ENCODE assay signal across 1 cellular context in the genomic region with DNA sequence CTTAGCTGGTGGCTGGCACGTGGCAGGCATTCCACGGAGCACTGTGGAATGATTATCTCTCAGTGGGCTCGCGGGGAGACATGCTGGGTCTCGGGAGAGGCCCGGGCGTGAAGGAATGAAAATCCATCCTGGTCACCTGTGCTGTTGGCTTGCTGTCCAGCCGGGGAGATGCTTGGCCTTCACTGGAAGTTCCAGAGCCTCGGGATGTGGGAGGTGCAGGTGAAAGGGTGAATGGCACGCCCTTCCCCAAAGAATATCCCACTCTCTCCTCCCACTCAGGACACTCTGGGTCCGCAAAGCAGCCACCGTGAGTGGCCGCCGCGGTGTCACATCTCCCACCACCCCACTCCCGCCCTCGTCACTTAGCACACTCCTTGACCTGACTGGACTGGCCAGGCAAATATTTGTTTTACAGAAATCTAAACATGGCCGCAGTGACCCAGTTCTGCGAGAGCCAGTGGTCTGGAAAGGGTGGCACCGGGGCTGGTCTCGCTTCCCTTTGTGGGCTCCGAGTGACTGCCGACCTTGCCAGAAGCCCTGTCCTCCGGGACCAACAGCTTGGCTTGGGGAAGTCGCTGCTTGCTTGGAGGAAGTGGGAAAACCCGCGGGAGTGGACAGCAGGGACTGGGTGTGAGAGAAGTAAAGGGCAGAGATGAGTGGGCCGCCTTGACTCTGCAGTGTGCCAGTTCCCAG.
TF ChIP-seq lines count a peak whose summit lies in the region.

No MANE protein-coding gene starts in this region.

TF ChIP-seq in HepG2, 621 proteins besides CTCF, POLR2A, EP300 and RAD21 (continued from another document and continues in another):
- TF ChIP-seq, protein P1, sequence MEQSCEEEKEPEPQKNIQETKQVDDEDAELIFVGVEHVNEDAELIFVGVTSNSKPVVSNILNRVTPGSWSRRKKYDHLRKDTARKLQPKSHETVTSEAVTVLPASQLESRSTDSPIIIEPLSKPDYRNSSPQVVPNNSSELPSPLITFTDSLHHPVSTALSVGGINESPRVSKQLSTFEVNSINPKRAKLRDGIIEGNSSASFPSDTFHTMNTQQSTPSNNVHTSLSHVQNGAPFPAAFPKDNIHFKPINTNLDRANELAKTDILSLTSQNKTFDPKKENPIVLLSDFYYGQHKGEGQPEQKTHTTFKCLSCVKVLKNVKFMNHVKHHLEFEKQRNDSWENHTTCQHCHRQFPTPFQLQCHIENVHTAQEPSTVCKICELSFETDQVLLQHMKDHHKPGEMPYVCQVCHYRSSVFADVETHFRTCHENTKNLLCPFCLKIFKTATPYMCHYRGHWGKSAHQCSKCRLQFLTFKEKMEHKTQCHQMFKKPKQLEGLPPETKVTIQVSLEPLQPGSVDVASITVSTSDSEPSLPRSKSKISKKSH (CRISPR knock-in tag; IDR thresholded peaks at IDR 0.05; ENCODE audit: borderline replicate concordance): peak; percentile 55; the same call in 1 of the 2 replicates
- TF ChIP-seq ZNF337 (CRISPR knock-in tag; IDR thresholded peaks at IDR 0.05; ENCODE audit: borderline replicate concordance, low read depth): no peak
- TF ChIP-seq REL (CRISPR knock-in tag; conservative IDR thresholded peaks at IDR 0.05): no peak
- TF ChIP-seq NBN (conservative IDR thresholded peaks at IDR 0.05): no peak
- no peak for TF ChIP-seq ZNF136 (CRISPR knock-in tag; IDR thresholded peaks at IDR 0.05; ENCODE audit: low read depth)
- peak; percentile 58; the same call in 1 of the 2 replicates for TF ChIP-seq RFXAP (CRISPR knock-in tag; IDR thresholded peaks at IDR 0.05; ENCODE audit: borderline replicate concordance)
- no peak for TF ChIP-seq TMF1 (CRISPR knock-in tag; IDR thresholded peaks at IDR 0.05; ENCODE audit: low read depth)
- TF ChIP-seq, protein P2, sequence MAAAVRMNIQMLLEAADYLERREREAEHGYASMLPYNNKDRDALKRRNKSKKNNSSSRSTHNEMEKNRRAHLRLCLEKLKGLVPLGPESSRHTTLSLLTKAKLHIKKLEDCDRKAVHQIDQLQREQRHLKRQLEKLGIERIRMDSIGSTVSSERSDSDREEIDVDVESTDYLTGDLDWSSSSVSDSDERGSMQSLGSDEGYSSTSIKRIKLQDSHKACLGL (CRISPR knock-in tag; IDR thresholded peaks at IDR 0.05): no peak
- TF ChIP-seq ZSCAN20 (CRISPR knock-in tag; IDR thresholded peaks at IDR 0.05; ENCODE audit: borderline replicate concordance): no peak
- no peak for TF ChIP-seq PAWR (CRISPR knock-in tag; IDR thresholded peaks at IDR 0.05; ENCODE audit: borderline replicate concordance)
- TF ChIP-seq CREM (IDR thresholded peaks at IDR 0.05): peak; percentile 75; the same call in 1 of the 2 replicates
- TF ChIP-seq CREM (CRISPR knock-in tag; IDR thresholded peaks at IDR 0.05): no peak
- TF ChIP-seq, protein P3, sequence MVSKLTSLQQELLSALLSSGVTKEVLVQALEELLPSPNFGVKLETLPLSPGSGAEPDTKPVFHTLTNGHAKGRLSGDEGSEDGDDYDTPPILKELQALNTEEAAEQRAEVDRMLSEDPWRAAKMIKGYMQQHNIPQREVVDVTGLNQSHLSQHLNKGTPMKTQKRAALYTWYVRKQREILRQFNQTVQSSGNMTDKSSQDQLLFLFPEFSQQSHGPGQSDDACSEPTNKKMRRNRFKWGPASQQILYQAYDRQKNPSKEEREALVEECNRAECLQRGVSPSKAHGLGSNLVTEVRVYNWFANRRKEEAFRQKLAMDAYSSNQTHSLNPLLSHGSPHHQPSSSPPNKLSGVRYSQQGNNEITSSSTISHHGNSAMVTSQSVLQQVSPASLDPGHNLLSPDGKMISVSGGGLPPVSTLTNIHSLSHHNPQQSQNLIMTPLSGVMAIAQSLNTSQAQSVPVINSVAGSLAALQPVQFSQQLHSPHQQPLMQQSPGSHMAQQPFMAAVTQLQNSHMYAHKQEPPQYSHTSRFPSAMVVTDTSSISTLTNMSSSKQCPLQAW (CRISPR knock-in tag; IDR thresholded peaks at IDR 0.05): peak; percentile 62; the same call in 1 of the 2 replicates
- TF ChIP-seq TSC22D2 (CRISPR knock-in tag; IDR thresholded peaks at IDR 0.05; ENCODE audit: borderline replicate concordance): no peak
- no peak for TF ChIP-seq ZZZ3 (CRISPR knock-in tag; IDR thresholded peaks at IDR 0.05; ENCODE audit: borderline replicate concordance)
- TF ChIP-seq ZSCAN9 (CRISPR knock-in tag; IDR thresholded peaks at IDR 0.05; ENCODE audit: borderline replicate concordance): peak; percentile 59; the same call in 1 of the 2 replicates
- no peak for TF ChIP-seq ZNF274 (CRISPR knock-in tag; IDR thresholded peaks at IDR 0.05)
- no peak for TF ChIP-seq SOX6 (IDR thresholded peaks at IDR 0.05)
- peak; percentile 60 for TF ChIP-seq SOX6 (CRISPR knock-in tag; IDR thresholded peaks at IDR 0.05)
- TF ChIP-seq, protein P4, sequence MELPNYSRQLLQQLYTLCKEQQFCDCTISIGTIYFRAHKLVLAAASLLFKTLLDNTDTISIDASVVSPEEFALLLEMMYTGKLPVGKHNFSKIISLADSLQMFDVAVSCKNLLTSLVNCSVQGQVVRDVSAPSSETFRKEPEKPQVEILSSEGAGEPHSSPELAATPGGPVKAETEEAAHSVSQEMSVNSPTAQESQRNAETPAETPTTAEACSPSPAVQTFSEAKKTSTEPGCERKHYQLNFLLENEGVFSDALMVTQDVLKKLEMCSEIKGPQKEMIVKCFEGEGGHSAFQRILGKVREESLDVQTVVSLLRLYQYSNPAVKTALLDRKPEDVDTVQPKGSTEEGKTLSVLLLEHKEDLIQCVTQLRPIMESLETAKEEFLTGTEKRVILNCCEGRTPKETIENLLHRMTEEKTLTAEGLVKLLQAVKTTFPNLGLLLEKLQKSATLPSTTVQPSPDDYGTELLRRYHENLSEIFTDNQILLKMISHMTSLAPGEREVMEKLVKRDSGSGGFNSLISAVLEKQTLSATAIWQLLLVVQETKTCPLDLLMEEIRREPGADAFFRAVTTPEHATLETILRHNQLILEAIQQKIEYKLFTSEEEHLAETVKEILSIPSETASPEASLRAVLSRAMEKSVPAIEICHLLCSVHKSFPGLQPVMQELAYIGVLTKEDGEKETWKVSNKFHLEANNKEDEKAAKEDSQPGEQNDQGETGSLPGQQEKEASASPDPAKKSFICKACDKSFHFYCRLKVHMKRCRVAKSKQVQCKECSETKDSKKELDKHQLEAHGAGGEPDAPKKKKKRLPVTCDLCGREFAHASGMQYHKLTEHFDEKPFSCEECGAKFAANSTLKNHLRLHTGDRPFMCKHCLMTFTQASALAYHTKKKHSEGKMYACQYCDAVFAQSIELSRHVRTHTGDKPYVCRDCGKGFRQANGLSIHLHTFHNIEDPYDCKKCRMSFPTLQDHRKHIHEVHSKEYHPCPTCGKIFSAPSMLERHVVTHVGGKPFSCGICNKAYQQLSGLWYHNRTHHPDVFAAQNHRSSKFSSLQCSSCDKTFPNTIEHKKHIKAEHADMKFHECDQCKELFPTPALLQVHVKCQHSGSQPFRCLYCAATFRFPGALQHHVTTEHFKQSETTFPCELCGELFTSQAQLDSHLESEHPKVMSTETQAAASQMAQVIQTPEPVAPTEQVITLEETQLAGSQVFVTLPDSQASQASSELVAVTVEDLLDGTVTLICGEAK (IDR thresholded peaks at IDR 0.05): no peak
- TF ChIP-seq, protein P4 (CRISPR knock-in tag; IDR thresholded peaks at IDR 0.05): no peak; the same call in 1 of the 2 replicates
- 0 out of 2 replicates have a peak, but pooled peaks have one; percentile 47 for TF ChIP-seq ZNF563 (CRISPR knock-in tag; IDR thresholded peaks at IDR 0.05)
- 0 out of 2 replicates have a peak, but pooled peaks have one; percentile 41 for TF ChIP-seq RCOR2 (CRISPR knock-in tag; IDR thresholded peaks at IDR 0.05)
- no peak for TF ChIP-seq ZNF24 (IDR thresholded peaks at IDR 0.05)
- no peak for TF ChIP-seq RBFOX2 (IDR thresholded peaks at IDR 0.05; ENCODE audit: low read depth, low read length)
- no peak for TF ChIP-seq TBP (CRISPR knock-in tag; IDR thresholded peaks at IDR 0.05)
- TF ChIP-seq GFI1 (CRISPR knock-in tag; IDR thresholded peaks at IDR 0.05; ENCODE audit: borderline replicate concordance): no peak
- TF ChIP-seq ZFP1 (CRISPR knock-in tag; IDR thresholded peaks at IDR 0.05): no peak
- TF ChIP-seq, protein P5, sequence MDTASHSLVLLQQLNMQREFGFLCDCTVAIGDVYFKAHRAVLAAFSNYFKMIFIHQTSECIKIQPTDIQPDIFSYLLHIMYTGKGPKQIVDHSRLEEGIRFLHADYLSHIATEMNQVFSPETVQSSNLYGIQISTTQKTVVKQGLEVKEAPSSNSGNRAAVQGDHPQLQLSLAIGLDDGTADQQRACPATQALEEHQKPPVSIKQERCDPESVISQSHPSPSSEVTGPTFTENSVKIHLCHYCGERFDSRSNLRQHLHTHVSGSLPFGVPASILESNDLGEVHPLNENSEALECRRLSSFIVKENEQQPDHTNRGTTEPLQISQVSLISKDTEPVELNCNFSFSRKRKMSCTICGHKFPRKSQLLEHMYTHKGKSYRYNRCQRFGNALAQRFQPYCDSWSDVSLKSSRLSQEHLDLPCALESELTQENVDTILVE (CRISPR knock-in tag; IDR thresholded peaks at IDR 0.05): peak; percentile 42; the same call in 1 of the 2 replicates
- TF ChIP-seq, protein P6, sequence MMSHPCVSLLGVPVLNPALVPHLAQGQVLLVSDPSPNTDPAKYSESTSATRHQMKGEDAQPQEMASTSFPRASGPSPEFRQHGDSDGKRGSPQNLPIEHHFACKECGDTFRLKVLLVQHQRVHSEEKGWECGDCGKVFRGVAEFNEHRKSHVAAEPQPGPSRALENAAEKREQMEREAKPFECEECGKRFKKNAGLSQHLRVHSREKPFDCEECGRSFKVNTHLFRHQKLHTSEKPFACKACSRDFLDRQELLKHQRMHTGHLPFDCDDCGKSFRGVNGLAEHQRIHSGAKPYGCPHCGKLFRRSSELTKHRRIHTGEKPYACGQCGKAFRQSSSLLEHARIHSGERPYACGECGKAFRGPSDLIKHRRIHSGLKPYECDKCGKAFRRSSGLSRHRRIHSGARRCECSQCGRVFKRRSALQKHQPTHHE (CRISPR knock-in tag; IDR thresholded peaks at IDR 0.05; ENCODE audit: borderline replicate concordance): no peak
- TF ChIP-seq CCDC6 (CRISPR knock-in tag; IDR thresholded peaks at IDR 0.05): 0 out of 2 replicates have a peak, but pooled peaks have one; percentile 54
- no peak for TF ChIP-seq RNF2 (conservative IDR thresholded peaks at IDR 0.05; ENCODE audit: low read depth)
- no peak for TF ChIP-seq GZF1 (CRISPR knock-in tag; IDR thresholded peaks at IDR 0.05)
- TF ChIP-seq REXO4 (CRISPR knock-in tag; IDR thresholded peaks at IDR 0.05; ENCODE audit: borderline replicate concordance): no peak
- TF ChIP-seq ZNF781 (CRISPR knock-in tag; IDR thresholded peaks at IDR 0.05; ENCODE audit: borderline replicate concordance, not compliant biosample characterization): no peak
- TF ChIP-seq SP2 (CRISPR knock-in tag; IDR thresholded peaks at IDR 0.05): no peak
- no peak for TF ChIP-seq SRSF4 (IDR thresholded peaks at IDR 0.05; ENCODE audit: low read depth, low read length, poor library complexity, severe bottlenecking)
- no peak; the same call in 1 of the 2 replicates for TF ChIP-seq ZNF335 (CRISPR knock-in tag; IDR thresholded peaks at IDR 0.05)
- no peak for TF ChIP-seq ZNF468 (CRISPR knock-in tag; IDR thresholded peaks at IDR 0.05)
- TF ChIP-seq, protein P7, sequence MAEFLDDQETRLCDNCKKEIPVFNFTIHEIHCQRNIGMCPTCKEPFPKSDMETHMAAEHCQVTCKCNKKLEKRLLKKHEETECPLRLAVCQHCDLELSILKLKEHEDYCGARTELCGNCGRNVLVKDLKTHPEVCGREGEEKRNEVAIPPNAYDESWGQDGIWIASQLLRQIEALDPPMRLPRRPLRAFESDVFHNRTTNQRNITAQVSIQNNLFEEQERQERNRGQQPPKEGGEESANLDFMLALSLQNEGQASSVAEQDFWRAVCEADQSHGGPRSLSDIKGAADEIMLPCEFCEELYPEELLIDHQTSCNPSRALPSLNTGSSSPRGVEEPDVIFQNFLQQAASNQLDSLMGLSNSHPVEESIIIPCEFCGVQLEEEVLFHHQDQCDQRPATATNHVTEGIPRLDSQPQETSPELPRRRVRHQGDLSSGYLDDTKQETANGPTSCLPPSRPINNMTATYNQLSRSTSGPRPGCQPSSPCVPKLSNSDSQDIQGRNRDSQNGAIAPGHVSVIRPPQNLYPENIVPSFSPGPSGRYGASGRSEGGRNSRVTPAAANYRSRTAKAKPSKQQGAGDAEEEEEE (CRISPR knock-in tag; IDR thresholded peaks at IDR 0.05; ENCODE audit: borderline replicate concordance): no peak
- TF ChIP-seq ELF1 (CRISPR knock-in tag; IDR thresholded peaks at IDR 0.05): no peak
- no peak for TF ChIP-seq ZNF160 (CRISPR knock-in tag; IDR thresholded peaks at IDR 0.05)
- TF ChIP-seq, protein P8, sequence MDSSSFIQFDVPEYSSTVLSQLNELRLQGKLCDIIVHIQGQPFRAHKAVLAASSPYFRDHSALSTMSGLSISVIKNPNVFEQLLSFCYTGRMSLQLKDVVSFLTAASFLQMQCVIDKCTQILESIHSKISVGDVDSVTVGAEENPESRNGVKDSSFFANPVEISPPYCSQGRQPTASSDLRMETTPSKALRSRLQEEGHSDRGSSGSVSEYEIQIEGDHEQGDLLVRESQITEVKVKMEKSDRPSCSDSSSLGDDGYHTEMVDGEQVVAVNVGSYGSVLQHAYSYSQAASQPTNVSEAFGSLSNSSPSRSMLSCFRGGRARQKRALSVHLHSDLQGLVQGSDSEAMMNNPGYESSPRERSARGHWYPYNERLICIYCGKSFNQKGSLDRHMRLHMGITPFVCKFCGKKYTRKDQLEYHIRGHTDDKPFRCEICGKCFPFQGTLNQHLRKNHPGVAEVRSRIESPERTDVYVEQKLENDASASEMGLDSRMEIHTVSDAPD (CRISPR knock-in tag; IDR thresholded peaks at IDR 0.05): no peak
- no peak for TF ChIP-seq MBD4 (IDR thresholded peaks at IDR 0.05; ENCODE audit: borderline replicate concordance, low read length)
- no peak for TF ChIP-seq NFATC3 (CRISPR knock-in tag; IDR thresholded peaks at IDR 0.05)
